1 cellular context compared by ENCODE assay signal in genomic region chr16:1486551-1487390, GRCh38.
A peak's percentile ranks its signal among the peaks of the same experiment; 100 is the strongest.
TF ChIP-seq lines count a peak whose summit lies in the region.

No MANE protein-coding gene starts in this region.

TF ChIP-seq in HepG2, 621 proteins besides CTCF, POLR2A, EP300 and RAD21:
- 0 out of 2 replicates have a peak, but pooled peaks have one; percentile 27 for TF ChIP-seq ZFP91 (CRISPR knock-in tag; IDR thresholded peaks at IDR 0.05; ENCODE audit: borderline replicate concordance)
- no peak for TF ChIP-seq SKIL (CRISPR knock-in tag; IDR thresholded peaks at IDR 0.05; ENCODE audit: borderline replicate concordance)
